ENCODE assay signal across 1 cellular context in genomic region chr4:24801136-24801855, GRCh38.
TF ChIP-seq lines count a peak whose summit lies in the region.

No MANE protein-coding gene starts in this region.

TF ChIP-seq in WTC11, 78 proteins besides CTCF, POLR2A, EP300 and RAD21 (continued from another document):
- no peak for TF ChIP-seq E2F5 (CRISPR knock-in tag; IDR thresholded peaks at IDR 0.05)
- no peak for TF ChIP-seq ARID4B (CRISPR knock-in tag; IDR thresholded peaks at IDR 0.05; ENCODE audit: borderline replicate concordance)
- TF ChIP-seq SMAD3 (CRISPR knock-in tag; IDR thresholded peaks at IDR 0.05; ENCODE audit: borderline replicate concordance), result no peak
- TF ChIP-seq KAT7 (CRISPR knock-in tag; IDR thresholded peaks at IDR 0.05; ENCODE audit: borderline replicate concordance), result no peak
- TF ChIP-seq ELF4 (CRISPR knock-in tag; IDR thresholded peaks at IDR 0.05; ENCODE audit: low read depth), result no peak
